ENCODE assay signal across 26 cellular contexts in the genomic region with DNA sequence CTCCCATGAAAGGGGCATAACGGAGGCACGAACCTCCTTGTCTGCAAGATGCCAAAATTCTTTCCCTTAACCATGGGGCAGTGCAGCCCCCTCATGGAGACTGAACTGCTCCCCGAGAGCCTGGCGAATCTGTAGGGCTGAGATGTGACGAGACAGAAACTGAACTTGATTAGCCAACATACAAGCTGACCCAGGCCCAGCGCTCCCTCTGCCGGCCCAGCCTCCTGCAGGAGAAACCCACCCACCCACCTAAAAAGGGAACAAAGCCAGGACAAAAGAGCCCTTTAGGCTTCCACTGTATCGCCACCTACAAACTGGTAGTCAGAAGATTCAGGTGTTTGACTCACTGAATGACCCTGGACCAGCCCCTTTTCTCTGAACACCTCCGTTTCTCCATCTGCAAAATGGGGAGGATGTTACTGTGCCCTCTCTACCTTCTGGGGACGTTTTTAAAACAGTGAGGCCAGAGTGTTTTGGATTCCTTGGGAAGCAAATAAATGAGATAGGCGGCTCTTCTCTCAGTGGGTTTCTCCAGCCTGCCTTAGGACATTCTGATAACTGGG. TPM values are rescaled to one million over a fixed set of nuclear protein-coding genes. Genes with fewer than 3 reads are reported as not detected.
"Had no signal": no experiment of that assay in that cellular context is flagged by ENCODE, and none has a peak within 500 bp of the region (broad histone marks: within the 10 kb centered on the region; RNA-seq: fewer than 3 reads in every experiment).

No MANE protein-coding gene starts in this region.

- ATAC-seq: esophagus mucosa, heart left ventricle, left ventricle myocardium superior had no signal

- H3K27ac Mint-ChIP-seq: immature natural killer cell, nephron had no signal

- H3K9me3 ChIP-seq: right atrium auricular region, sigmoid colon, suprapubic skin, thyroid gland, uterus had no signal

- DNase-seq: cortex of kidney; dorsolateral prefrontal cortex; effector CD8-positive, alpha-beta T cell; heart left ventricle; hippocampal formation; immature natural killer cell; left ventricle myocardium superior; mesenchymal stem cell; naive B cell; posterior cingulate gyrus; sigmoid colon; stimulated activated CD4-positive, alpha-beta T cell treated with anti-CD3 and anti-CD28 coated beads, Interleukin-2, amount 100 ng/mL, for 24 hours; stimulated activated naive CD4-positive, alpha-beta T cell; thyroid gland; upper lobe of left lung; uterus had no signal

- H3K36me3 ChIP-seq: heart left ventricle, right atrium auricular region, sigmoid colon, suprapubic skin, thyroid gland, upper lobe of left lung, uterus had no signal

- H3K36me3 Mint-ChIP-seq: immature natural killer cell, naive B cell had no signal

- H3K4me3 Mint-ChIP-seq: immature natural killer cell, naive B cell, nephron had no signal

- H3K4me1 Mint-ChIP-seq: immature natural killer cell had no signal

- H3K9me3 Mint-ChIP-seq: immature natural killer cell, nephron had no signal

- H3K4me3 ChIP-seq: dorsolateral prefrontal cortex, heart left ventricle, lung, right atrium auricular region, sigmoid colon, skin epidermis, suprapubic skin, thyroid gland, upper lobe of left lung, uterus had no signal

- H3K27ac ChIP-seq: dorsolateral prefrontal cortex, heart left ventricle, right atrium auricular region, sigmoid colon, skin epidermis, suprapubic skin, thyroid gland, upper lobe of left lung, uterus had no signal

- H3K27me3 ChIP-seq: dorsolateral prefrontal cortex, heart left ventricle, right atrium auricular region, sigmoid colon, suprapubic skin, thyroid gland, upper lobe of left lung, uterus had no signal

- H3K4me1 ChIP-seq: heart left ventricle, right atrium auricular region, sigmoid colon, suprapubic skin, uterus had no signal

RNA-seq across cellular contexts. Expression of a gene that starts 58.4 kb away (rescaled TPM):
- total RNA-seq: esophagus mucosa, frontal cortex, glomerular endothelial cell, osteocyte, thyroid gland had no signal
- polyA plus RNA-seq: keratinocyte had no signal
